In the genomic region with DNA sequence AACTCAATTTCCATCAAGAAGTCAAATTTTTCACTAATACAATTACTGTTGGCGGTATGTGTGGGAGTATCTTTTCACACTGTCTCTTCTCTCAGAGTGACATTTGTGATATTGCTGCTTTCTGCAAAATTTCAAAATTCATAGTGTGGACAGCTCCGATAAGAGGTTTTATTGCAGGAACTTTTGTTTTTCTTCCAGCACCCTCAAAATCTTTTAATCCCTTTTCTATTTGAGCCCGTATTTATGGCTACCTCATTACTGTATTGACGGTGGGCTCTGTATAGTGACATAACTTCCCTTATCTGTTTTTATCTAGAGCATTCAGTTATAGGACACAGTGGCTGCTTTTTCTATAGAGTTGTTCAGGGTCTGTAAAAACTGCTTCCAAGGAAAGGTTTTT, we compare ENCODE assay signal across 25 cellular contexts.
"Had no signal": no experiment of that assay in that cellular context is flagged by ENCODE, and none has a peak within 500 bp of the region (broad histone marks: within the 10 kb centered on the region; RNA-seq: fewer than 3 reads in every experiment).

No MANE protein-coding gene starts in this region.

- H3K4me3 ChIP-seq: breast epithelium, MG63, Peyer's patch had no signal

- H3K4me3 Mint-ChIP-seq: activated CD8-positive, alpha-beta memory T cell treated with anti-CD3 and anti-CD28 coated beads, Interleukin-2, amount 10 ng/mL, durations not matched to agents 7 days and 5 days; activated naive CD4-positive, alpha-beta T cell treated with anti-CD3 and anti-CD28 coated beads, Interleukin-2, amount 50 U/mL, for 24 hours; activated T-cell treated with anti-CD3 and anti-CD28 coated beads, Interleukin-2, amount 50 U/mL, for 24 hours; activated T-helper 1 cell treated with anti-CD3 and anti-CD28 coated beads, Interleukin-12 subunit alpha, Interleukin-12 subunit beta, Interleukin-2, Interleukin-4 antibody, amounts not matched to agents 30 ng/mL and 10 ng/mL and 1 ng/mL, durations not matched to agents 14 hours and 24 hours and 36 hours; T-cell; WTC11 had no signal

- H3K27me3 ChIP-seq: breast epithelium, MG63, Peyer's patch had no signal

- H3K9me3 ChIP-seq: breast epithelium, MG63, Peyer's patch had no signal

- ATAC-seq: activated CD8-positive, alpha-beta memory T cell treated with anti-CD3 and anti-CD28 coated beads, Interleukin-2, amount 10 ng/mL, durations not matched to agents 7 days and 5 days; T-cell; WTC11 had no signal

- H3K36me3 Mint-ChIP-seq: activated CD8-positive, alpha-beta memory T cell treated with anti-CD3 and anti-CD28 coated beads, Interleukin-2, amount 10 ng/mL, durations not matched to agents 7 days and 5 days; activated naive CD4-positive, alpha-beta T cell treated with anti-CD3 and anti-CD28 coated beads, Interleukin-2, amount 50 U/mL, for 24 hours; T-cell; WTC11 had no signal

- H3K27me3 Mint-ChIP-seq: activated CD8-positive, alpha-beta memory T cell treated with anti-CD3 and anti-CD28 coated beads, Interleukin-2, amount 10 ng/mL, durations not matched to agents 7 days and 5 days; activated naive CD4-positive, alpha-beta T cell treated with anti-CD3 and anti-CD28 coated beads, Interleukin-2, amount 50 U/mL, for 24 hours; activated T-cell treated with anti-CD3 and anti-CD28 coated beads, Interleukin-2, amount 50 U/mL, for 24 hours; T-cell had no signal

- H3K9me3 Mint-ChIP-seq: WTC11 had no signal

- H3K36me3 ChIP-seq: breast epithelium, MG63, Peyer's patch had no signal

- H3K27ac ChIP-seq: breast epithelium, Peyer's patch had no signal

- H3K4me1 Mint-ChIP-seq: activated CD8-positive, alpha-beta memory T cell treated with anti-CD3 and anti-CD28 coated beads, Interleukin-2, amount 10 ng/mL, durations not matched to agents 7 days and 5 days; activated naive CD4-positive, alpha-beta T cell treated with anti-CD3 and anti-CD28 coated beads, Interleukin-2, amount 50 U/mL, for 24 hours; T-cell had no signal

- DNase-seq: activated CD4-positive, alpha-beta T cell treated with anti-CD3 and anti-CD28 coated beads for 48 hours; activated CD4-positive, alpha-beta T cell treated with anti-CD3 and anti-CD28 coated beads, Interleukin-2, amount 50 U/mL, for 48 hours; activated CD4-positive, CD25-positive, alpha-beta regulatory T cell treated with anti-CD3 and anti-CD28 coated beads, Interleukin-2, amount 50 U/mL, for 72 hours; activated CD8-positive, alpha-beta memory T cell treated with anti-CD3 and anti-CD28 coated beads, Interleukin-2, amount 10 ng/mL, durations not matched to agents 7 days and 5 days; activated effector memory CD4-positive, alpha-beta T cell treated with Interleukin-2 at 50 U/mL for 16 hours; activated naive CD4-positive, alpha-beta T cell; activated T-cell treated with anti-CD3 and anti-CD28 coated beads, Interleukin-2, amount 50 U/mL, for 24 hours; aorta; MG63; MV-4-11; NCI-H1092 treated with DMSO at 0.1 percent for 48 hours; NCI-H1436; NCI-H187; NCI-H2081; NCI-H510A treated with DMSO at 0.1 percent for 48 hours; NCI-H69; NK-92 treated with Interleukin-12 subunit alpha and Interleukin-12 subunit beta, amount 100 ng/mL, for 24 hours; Peyer's patch; SHP77; T-cell; T-helper 2 cell had no signal

- H3K4me1 ChIP-seq: breast epithelium, Peyer's patch had no signal

- H3K27ac Mint-ChIP-seq: activated CD8-positive, alpha-beta memory T cell treated with anti-CD3 and anti-CD28 coated beads, Interleukin-2, amount 10 ng/mL, durations not matched to agents 7 days and 5 days; activated naive CD4-positive, alpha-beta T cell treated with anti-CD3 and anti-CD28 coated beads, Interleukin-2, amount 50 U/mL, for 24 hours; activated T-cell treated with anti-CD3 and anti-CD28 coated beads, Interleukin-2, amount 50 U/mL, for 24 hours; activated T-helper 1 cell treated with anti-CD3 and anti-CD28 coated beads, Interleukin-12 subunit alpha, Interleukin-12 subunit beta, Interleukin-2, Interleukin-4 antibody, amounts not matched to agents 30 ng/mL and 10 ng/mL and 1 ng/mL, durations not matched to agents 14 hours and 24 hours and 36 hours; T-cell had no signal
